ENCODE assay signal across 17 cellular contexts in the genomic region with DNA sequence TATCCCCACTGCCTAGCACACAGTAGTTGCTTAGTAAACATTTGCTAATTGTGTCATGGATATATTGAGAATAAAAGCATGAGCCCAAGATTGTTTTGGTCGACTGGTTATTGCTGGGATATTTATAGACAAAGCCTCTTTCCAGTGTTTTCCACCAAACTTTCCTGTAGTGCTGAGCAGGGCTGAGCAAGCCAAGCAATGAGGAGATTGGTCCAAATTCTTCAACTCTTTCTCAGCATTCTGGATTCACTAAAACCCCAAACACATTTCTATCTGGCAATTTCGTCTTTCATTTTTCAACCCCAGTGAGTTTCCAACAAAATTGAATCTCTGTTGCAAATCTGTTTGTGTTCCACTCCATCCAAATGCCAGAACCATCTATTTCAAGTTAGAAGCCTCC. TPM values are rescaled to one million over a fixed set of nuclear protein-coding genes. Genes with fewer than 3 reads are reported as not detected.
DNase-seq lines count a peak whose midpoint lies in the region; ATAC-seq and TF ChIP-seq lines count a peak whose summit lies in the region.
"Had no signal": no experiment of that assay in that cellular context is flagged by ENCODE, and none has a peak within 500 bp of the region (broad histone marks: within the 10 kb centered on the region; RNA-seq: fewer than 3 reads in every experiment).

No MANE protein-coding gene starts in this region.

- H3K36me3 Mint-ChIP-seq in activated T-cell treated with anti-CD3 and anti-CD28 coated beads, Interleukin-2, amount 50 U/mL, for 24 hours (ENCODE audit: low read depth): no peaks in the 10 kb centered on the region

- H4K20me1 ChIP-seq in IMR-90 (ENCODE audit: insufficient read depth, low read length): no peaks in the 10 kb centered on the region

- TF ChIP-seq POLR2A in IMR-90 (IDR thresholded peaks at IDR 0.05; ENCODE audit: low read depth, low read length): no peak
- no peak for TF ChIP-seq POLR2A in adrenal gland (IDR thresholded peaks at IDR 0.05)

- H3K27ac ChIP-seq in IMR-90 (ENCODE audit: insufficient read depth, low read length) (no peak overlapping the region), rectal smooth muscle tissue (ENCODE audit: low read depth, low read length) (peak overlapping the region; percentile 75), adrenal gland (peak overlapping the region in 1 of 5 donors; percentile 1)

- no peak overlapping the region for H4K8ac ChIP-seq in IMR-90 (ENCODE audit: low read depth in 2 of 2, low read length in 2 of 2)

- peak overlapping the region; percentile 9; the same call in 1 of the 2 replicates for H3K18ac ChIP-seq in IMR-90 (ENCODE audit: low read depth, low read length)

- POLR2A ChIA-PET in IMR-90 (lab: Charles Lee; ENCODE audit: unreplicated experiment): no interaction called here

- H3K4me3 Mint-ChIP-seq in activated T-cell treated with anti-CD3 and anti-CD28 coated beads, Interleukin-2, amount 50 U/mL, for 24 hours: no peak overlapping the region

- H2AFZ ChIP-seq in IMR-90 (replicated peaks; ENCODE audit: low read length, poor library complexity): no peak overlapping the region

- H2BK5ac ChIP-seq in IMR-90 (ENCODE audit: low read depth, low read length, poor library complexity, severe bottlenecking): no peak overlapping the region

- no peak overlapping the region for H2AK5ac ChIP-seq in IMR-90 (ENCODE audit: low read depth, low read length)

- TF ChIP-seq RAD21 in IMR-90 (IDR thresholded peaks at IDR 0.05; ENCODE audit: low read length): no peak

- no peaks in the 10 kb centered on the region for H3K4me1 Mint-ChIP-seq in activated T-cell treated with anti-CD3 and anti-CD28 coated beads, Interleukin-2, amount 50 U/mL, for 24 hours (ENCODE audit: low read depth)

- in situ Hi-C loops in IMR-90 (cut with MboI; ENCODE audit: low sequenced_read_pairs): loop anchor here (25.0 kb wide), 1 partner anchor 222 kb away; no protein-coding TSS in a partner anchor

- no peak overlapping the region for H4K5ac ChIP-seq in IMR-90 (ENCODE audit: low read depth, low read length)

- H3K79me1 ChIP-seq in IMR-90 (ENCODE audit: low read depth in 1 of 2, low read length in 2 of 2): no peaks in the 10 kb centered on the region

- H3K14ac ChIP-seq in IMR-90 (replicated peaks; ENCODE audit: low read depth, low read length): no peak overlapping the region

- H3K4me2 ChIP-seq in IMR-90 (ENCODE audit: low read depth, low read length): no peak overlapping the region

- peaks cover 2% of the 10 kb centered on the region for H3K4me1 ChIP-seq in IMR-90 (ENCODE audit: control insufficient read depth, insufficient read depth, low read length)
- H3K4me1 ChIP-seq in rectal smooth muscle tissue (ENCODE audit: control insufficient read depth, insufficient read depth, low read length): peaks cover 24% of the 10 kb centered on the region
- H3K4me1 ChIP-seq in adrenal gland (replicated peaks in 1 of 2): no peaks in the 10 kb centered on the region

- H3K9me1 ChIP-seq in IMR-90 (ENCODE audit: insufficient read depth, low read length): 0 out of 2 replicates have a peak, but pooled peaks cover 2% of the 10 kb centered on the region

- peak; percentile 53 for DNase-seq in AG08395 (ENCODE audit: low spot score)
- no peak for DNase-seq in IMR-90
- peak; percentile 81 for DNase-seq in fibroblast of the aortic adventitia (ENCODE audit: low read depth)
- DNase-seq in adrenal gland: no peak
- DNase-seq in activated T-cell treated with anti-CD3 and anti-CD28 coated beads, Interleukin-2, amount 50 U/mL, for 24 hours: no peak
- no peak for DNase-seq in NCI-H2196 (lab: John Stamatoyannopoulos, UW; ENCODE audit: unreplicated experiment)
- DNase-seq: 8988T, Calu3, Karpas-422, NCI-H1417, NCI-H1930, NCI-H2171 treated with DMSO at 0.1 percent for 48 hours, NCI-H510A, SHP77 had no signal

- H2BK120ac ChIP-seq in IMR-90 (ENCODE audit: low read depth, low read length): no peak overlapping the region

- dilution Hi-C loops in IMR-90 (cut with HindIII; ENCODE audit: low sequenced_read_pairs, unreplicated experiment): no loop called here

- no peak overlapping the region for H2BK15ac ChIP-seq in IMR-90 (ENCODE audit: low read depth, low read length)

- peaks cover 8% of the 10 kb centered on the region for H3K27me3 Mint-ChIP-seq in activated T-cell treated with anti-CD3 and anti-CD28 coated beads, Interleukin-2, amount 50 U/mL, for 24 hours

- CTCF ChIA-PET in IMR-90 (lab: Yijun Ruan, JAX): interaction anchor here (1.1 kb wide), 1 partner anchor 656 kb away, joined by 3 read pairs; no protein-coding TSS in a partner anchor

- no peak overlapping the region for H3K27ac Mint-ChIP-seq in activated T-cell treated with anti-CD3 and anti-CD28 coated beads, Interleukin-2, amount 50 U/mL, for 24 hours

- H3K4me3 ChIP-seq in IMR-90 (ENCODE audit: insufficient read depth, low read depth, low read length): no peak overlapping the region
- H3K4me3 ChIP-seq in fibroblast of the aortic adventitia (ENCODE audit: low read depth, low read length): no peak overlapping the region
- H3K4me3 ChIP-seq in rectal smooth muscle tissue (ENCODE audit: low read length): no peak overlapping the region
- H3K4me3 ChIP-seq in adrenal gland: no peak overlapping the region

- H3K36me3 ChIP-seq in IMR-90 (ENCODE audit: control insufficient read depth, insufficient read depth, low read length) (no peaks in the 10 kb centered on the region), rectal smooth muscle tissue (ENCODE audit: control insufficient read depth, insufficient read depth, low read length) (no peaks in the 10 kb centered on the region), adrenal gland (replicated peaks in 1 of 2) (no peaks in the 10 kb centered on the region)

- H2AK9ac ChIP-seq in IMR-90 (replicated peaks; ENCODE audit: low read depth, low read length, poor library complexity): no peak overlapping the region

- TF ChIP-seq CTCF in IMR-90 (conservative IDR thresholded peaks at IDR 0.05; ENCODE audit: low read depth, low read length): no peak
- TF ChIP-seq CTCF in fibroblast of the aortic adventitia (IDR thresholded peaks at IDR 0.05; ENCODE audit: insufficient read depth, low read length): no peak
- no peak for TF ChIP-seq CTCF in adrenal gland (IDR thresholded peaks at IDR 0.05)

- no peaks in the 10 kb centered on the region for H3K9me3 ChIP-seq in IMR-90 (ENCODE audit: control insufficient read depth, insufficient read depth, low read length)
- H3K9me3 ChIP-seq in adrenal gland (replicated peaks in 1 of 3): no peaks in the 10 kb centered on the region

- H3K9me3 Mint-ChIP-seq in activated T-cell treated with anti-CD3 and anti-CD28 coated beads, Interleukin-2, amount 50 U/mL, for 24 hours: no peaks in the 10 kb centered on the region

- no peak overlapping the region; the same call in 1 of the 2 replicates for H2BK20ac ChIP-seq in IMR-90 (ENCODE audit: low read depth, low read length)

- ATAC-seq in IMR-90 (ENCODE audit: low read depth) (peak; percentile 32; the same call in 1 of the 2 replicates), GM21576 (IDR thresholded peaks at IDR 0.05; ENCODE audit: unreplicated experiment) (no peak)
- ATAC-seq: Panc1 had no signal

- no TSS peak for BruUV-seq in IMR-90 (replicated peaks; lab: Mats Ljungman, UMichigan)

- no peak overlapping the region for H3K9ac ChIP-seq in IMR-90 (ENCODE audit: low read depth, low read length)
- no peak overlapping the region for H3K9ac ChIP-seq in rectal smooth muscle tissue (ENCODE audit: low read length)

- no peaks in the 10 kb centered on the region for H3K27me3 ChIP-seq in IMR-90 (ENCODE audit: control insufficient read depth, insufficient read depth, low read length)
- H3K27me3 ChIP-seq in rectal smooth muscle tissue (ENCODE audit: control insufficient read depth, insufficient read depth, low read length): no peaks in the 10 kb centered on the region
- no peaks in the 10 kb centered on the region for H3K27me3 ChIP-seq in adrenal gland

- WGBS in IMR-90 (ENCODE audit: extremely low coverage in 2 of 2, insufficient read length in 1 of 2), 2 experiments: no CpG with 5 or more reads among the region's 2 CpGs
- WGBS in adrenal gland, 4 donors: 59 to 67% (median 61%) methylated on average over 2 of the region's 2 CpGs

- no peak overlapping the region for H4K91ac ChIP-seq in IMR-90 (ENCODE audit: insufficient read depth, low read depth, low read length)

- no peak overlapping the region for H3K4ac ChIP-seq in IMR-90 (ENCODE audit: low read depth, low read length)

- intact Hi-C loops in IMR-90 (cut with micrococcal nuclease) (no loop called here), adrenal gland (cut with DNase I) (no loop called here)

- no peak overlapping the region for H3K23ac ChIP-seq in IMR-90 (ENCODE audit: low read depth, low read length)

- no peak overlapping the region for H3K56ac ChIP-seq in IMR-90 (ENCODE audit: extremely low read depth, insufficient read depth, low read length)

TF ChIP-seq in IMR-90, 13 proteins besides CTCF, POLR2A, EP300 and RAD21 (continues in another document):
- TF ChIP-seq FOS (IDR thresholded peaks at IDR 0.05; ENCODE audit: low read depth, low read length): no peak
- no peak for TF ChIP-seq MAZ (IDR thresholded peaks at IDR 0.05; ENCODE audit: borderline replicate concordance, low read depth, low read length)
- TF ChIP-seq SMC3 (IDR thresholded peaks at IDR 0.05; ENCODE audit: low read depth, low read length): no peak
- TF ChIP-seq RCOR1 (IDR thresholded peaks at IDR 0.05; ENCODE audit: insufficient replicate concordance, low read length): no peak
- no peak for TF ChIP-seq MXI1 (IDR thresholded peaks at IDR 0.05; ENCODE audit: borderline replicate concordance, low read depth, low read length)
- TF ChIP-seq USF2 (IDR thresholded peaks at IDR 0.05; ENCODE audit: low read depth, low read length): no peak
- no peak for TF ChIP-seq RFX5 (IDR thresholded peaks at IDR 0.05; ENCODE audit: low read depth, low read length)
- TF ChIP-seq CHD1 (IDR thresholded peaks at IDR 0.05; ENCODE audit: low read depth, low read length): no peak
- TF ChIP-seq BHLHE40 (IDR thresholded peaks at IDR 0.05; ENCODE audit: low read depth, low read length): no peak
- TF ChIP-seq MAFK (IDR thresholded peaks at IDR 0.05; ENCODE audit: low read depth, low read length): no peak

RNA-seq across cellular contexts. Expression of gene TARS1, which starts 31.9 kb away (rescaled TPM):
- 175 and 219 TPM in 2 replicates for total RNA-seq in IMR-90 (2012; rRNA removed)
- polyA plus RNA-seq in IMR-90 (2012; rRNA removed): 68.4 and 90.8 TPM in 2 replicates
- 16.3 and 29.2 TPM in 2 replicates for polyA plus RNA-seq in IMR-90 (2012; cell fraction: cytosol; rRNA removed)
- polyA plus RNA-seq in IMR-90 (2012; cell fraction: nucleus; rRNA removed; ENCODE audit: low replicate concordance): 8.5 and 62.4 TPM in 2 replicates
- 328 and 432 TPM in 2 replicates for total RNA-seq in fibroblast of the aortic adventitia (ENCODE audit: low replicate concordance)
- 100 to 1,000 TPM in 5 of 8 donors, 10 to 100 TPM in 3; 45.3 to 216 (median 106) TPM for total RNA-seq in adrenal gland
- polyA plus RNA-seq in adrenal gland: 100 to 1,000 TPM in 1 of 3 donors, 10 to 100 TPM in 2; 61.3 to 388 (median 88.7) TPM

Comparison
In these comparisons a context has a peak if more than half of its experiments do, and no peak if none do; other contexts are left out.
1. DNase-seq: peak in AG08395 (single experiment) and fibroblast of the aortic adventitia (single experiment); none in IMR-90 (single experiment), adrenal gland (0 of 7), activated T-cell treated with anti-CD3 and anti-CD28 coated beads, Interleukin-2, amount 50 U/mL, for 24 hours (single experiment) and NCI-H2196 (single experiment).